ENCODE assay signal across 8 cellular contexts in the genomic region with DNA sequence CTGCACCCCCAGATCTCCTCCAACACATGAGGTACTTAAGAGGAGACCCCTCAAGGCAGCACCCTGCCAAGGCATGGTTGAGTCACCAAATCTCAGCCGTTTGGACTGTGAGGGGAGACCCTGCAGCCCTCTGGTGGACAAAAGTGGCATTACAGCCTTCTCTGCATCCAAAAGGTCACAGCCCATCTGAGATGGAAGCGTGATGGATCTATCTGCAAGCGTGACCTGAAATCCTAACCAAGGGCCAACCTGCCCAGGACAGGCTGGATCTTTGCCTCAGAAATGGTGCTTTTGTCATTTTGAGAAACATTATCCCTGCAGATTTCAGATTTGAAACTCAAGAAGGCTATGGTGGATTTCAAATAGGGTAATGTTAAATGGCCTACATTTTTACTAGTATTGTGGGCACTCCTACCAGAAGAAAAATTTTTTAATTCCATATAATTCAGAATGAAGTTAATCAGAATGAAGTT.
DNase-seq lines count a peak whose midpoint lies in the region; ATAC-seq lines count a peak whose summit lies in the region.

No MANE protein-coding gene starts in this region.

- DNase-seq in C1 segment of cervical spinal cord (lab: John Stamatoyannopoulos, UW) (peak in 11 of 14 donors; percentile 5 to 75 (median 45)), NCI-H1694 treated with DMSO at 0.1 percent for 48 hours (lab: John Stamatoyannopoulos, UW) (peak; percentile 46), kidney tubule cell (ENCODE audit: low spot score) (peak; percentile 66)
- DNase-seq in activated CD4-positive, CD25-positive, alpha-beta regulatory T cell treated with anti-CD3 and anti-CD28 coated beads, Interleukin-2, amount 50 U/mL, for 72 hours: peak; percentile 84
- peak; percentile 62 for DNase-seq in central memory CD4-positive, alpha-beta T cell
- peak; percentile 73 for DNase-seq in stimulated activated CD4-positive, alpha-beta T cell treated with anti-CD3 and anti-CD28 coated beads, Interleukin-2, amount 100 ng/mL, for 4 hours (ENCODE audit: low read depth)

- ATAC-seq in GM19463 (IDR thresholded peaks at IDR 0.05; ENCODE audit: unreplicated experiment) (peak; percentile 71), GM21528 (IDR thresholded peaks at IDR 0.05; ENCODE audit: low FRiP score, unreplicated experiment) (no peak)
